1 cellular context compared by ENCODE assay signal in the genomic region with DNA sequence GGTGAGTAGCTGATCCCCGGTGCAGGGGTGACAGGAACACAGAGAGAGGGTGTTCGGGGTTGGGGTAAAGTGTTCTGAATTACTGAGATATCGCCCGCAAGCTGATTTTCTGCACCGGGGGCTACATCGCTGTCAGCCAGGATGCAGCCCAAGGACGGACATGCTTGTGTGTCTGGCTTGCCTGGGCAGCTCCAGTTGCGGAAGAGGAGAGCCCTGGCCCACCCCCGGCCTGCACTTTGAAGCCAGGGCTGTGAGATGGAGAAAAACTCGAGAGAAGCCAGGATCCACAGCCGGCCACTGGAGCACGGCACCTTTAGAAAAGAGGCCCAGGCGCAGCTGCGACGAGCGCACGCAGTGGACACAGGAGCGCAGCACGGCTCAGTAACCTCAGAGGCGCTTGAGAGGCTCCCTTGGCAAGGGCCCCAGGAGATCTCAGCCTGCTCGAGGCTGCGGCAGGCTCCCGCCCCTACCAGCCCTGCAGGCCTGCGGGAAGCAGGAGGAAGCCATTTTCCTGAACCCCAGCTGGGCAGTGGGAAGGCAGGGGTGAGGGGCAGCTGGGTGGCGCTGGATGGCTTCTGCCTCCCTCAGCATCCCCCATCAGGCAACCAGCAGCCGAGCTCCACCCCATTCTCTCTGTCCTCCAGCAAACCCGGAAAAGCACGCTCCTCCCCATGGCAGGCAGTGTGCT.
A peak's percentile ranks its signal among the peaks of the same experiment; 100 is the strongest.
TF ChIP-seq lines count a peak whose summit lies in the region.

No MANE protein-coding gene starts in this region.

TF ChIP-seq in H1, 55 proteins besides CTCF, POLR2A, EP300 and RAD21:
- TF ChIP-seq TBP (IDR thresholded peaks at IDR 0.05; ENCODE audit: low read depth, low read length) (peak; percentile 75; the same call in 1 of the 2 replicates), POU5F1 (IDR thresholded peaks at IDR 0.05; ENCODE audit: low read depth, low read length) (no peak), YY1 (IDR thresholded peaks at IDR 0.05; ENCODE audit: low read depth, low read length) (peak; percentile 63; the same call in 1 of the 2 replicates), SIX5 (IDR thresholded peaks at IDR 0.05; ENCODE audit: low read depth, low read length) (no peak)
